Comparison of ENCODE assay signal across 25 cellular contexts in genomic region chr4:116005806-116006088, GRCh38.
DNase-seq lines count a peak whose midpoint lies in the region; ATAC-seq and TF ChIP-seq lines count a peak whose summit lies in the region.
"Had no signal": no experiment of that assay in that cellular context is flagged by ENCODE, and none has a peak within 500 bp of the region (broad histone marks: within the 10 kb centered on the region; RNA-seq: fewer than 3 reads in every experiment).

No MANE protein-coding gene starts in this region.

- no peaks in the 10 kb centered on the region for H3K36me3 Mint-ChIP-seq in activated CD8-positive, alpha-beta memory T cell treated with anti-CD3 and anti-CD28 coated beads, Interleukin-2, amount 10 ng/mL, durations not matched to agents 7 days and 5 days
- no peaks in the 10 kb centered on the region for H3K36me3 Mint-ChIP-seq in neural crest cell (ENCODE audit: low read depth)
- H3K36me3 Mint-ChIP-seq: activated naive CD4-positive, alpha-beta T cell treated with anti-CD3 and anti-CD28 coated beads, Interleukin-2, amount 50 U/mL, for 24 hours had no signal

- H3K4me3 Mint-ChIP-seq in activated CD8-positive, alpha-beta memory T cell treated with anti-CD3 and anti-CD28 coated beads, Interleukin-2, amount 10 ng/mL, durations not matched to agents 7 days and 5 days = no peak overlapping the region
- H3K4me3 Mint-ChIP-seq in neural crest cell = no peak overlapping the region
- H3K4me3 Mint-ChIP-seq: activated naive CD4-positive, alpha-beta T cell treated with anti-CD3 and anti-CD28 coated beads, Interleukin-2, amount 50 U/mL, for 24 hours; T-helper 17 cell had no signal

- H3K36me3 ChIP-seq in SK-N-MC (ENCODE audit: insufficient read depth, low read length) = no peaks in the 10 kb centered on the region
- H3K36me3 ChIP-seq: ascending aorta, esophagus squamous epithelium, SJSA1 had no signal

- TF ChIP-seq POLR2A in GM18505 (IDR thresholded peaks at IDR 0.05; ENCODE audit: borderline replicate concordance, extremely low read depth, insufficient read depth, insufficient read length) = no peak

- peaks cover 2% of the 10 kb centered on the region for H3K4me1 Mint-ChIP-seq in activated CD8-positive, alpha-beta memory T cell treated with anti-CD3 and anti-CD28 coated beads, Interleukin-2, amount 10 ng/mL, durations not matched to agents 7 days and 5 days
- peaks cover 3% of the 10 kb centered on the region for H3K4me1 Mint-ChIP-seq in neural crest cell
- H3K4me1 Mint-ChIP-seq: activated naive CD4-positive, alpha-beta T cell treated with anti-CD3 and anti-CD28 coated beads, Interleukin-2, amount 50 U/mL, for 24 hours; T-helper 17 cell had no signal

- no peak for DNase-seq in activated CD8-positive, alpha-beta memory T cell treated with anti-CD3 and anti-CD28 coated beads, Interleukin-2, amount 10 ng/mL, durations not matched to agents 7 days and 5 days
- DNase-seq in activated CD8-positive, alpha-beta memory T cell treated with anti-CD3 and anti-CD28 coated beads, Interleukin-2, amount 50 U/mL, for 48 hours = no peak
- peak; percentile 16 for DNase-seq in SK-N-MC (ENCODE audit: low read depth, low spot score)
- no peak for DNase-seq in neural crest cell (ENCODE audit: low read depth, low spot score)
- DNase-seq in cortex of kidney (lab: John Stamatoyannopoulos, UW) = no peak
- DNase-seq in NCI-H345 (lab: John Stamatoyannopoulos, UW) = no peak
- DNase-seq: activated CD4-positive, alpha-beta T cell treated with anti-CD3 and anti-CD28 coated beads, Interleukin-2, amount 50 U/mL, for 1 hour; activated CD8-positive, alpha-beta memory T cell treated with anti-CD3 and anti-CD28 coated beads, Interleukin-2, amount 50 U/mL, for 4 hours; caudate nucleus; esophagus squamous epithelium; NCI-H1105 treated with DMSO at 0.1 percent for 48 hours; NCI-H1930; right cardiac atrium; RPMI8226; stimulated activated CD4-positive, alpha-beta T cell treated with anti-CD3 and anti-CD28 coated beads, Interleukin-2, amount 100 ng/mL, for 48 hours; T-helper 17 cell; trophoblast cell had no signal

- H3K9me3 Mint-ChIP-seq in activated CD8-positive, alpha-beta memory T cell treated with anti-CD3 and anti-CD28 coated beads, Interleukin-2, amount 10 ng/mL, durations not matched to agents 7 days and 5 days (ENCODE audit: low read depth) = no peaks in the 10 kb centered on the region
- H3K9me3 Mint-ChIP-seq in neural crest cell = peaks cover 3% of the 10 kb centered on the region

- no peak overlapping the region for H3K4me3 ChIP-seq in SK-N-MC
- H3K4me3 ChIP-seq: ascending aorta, esophagus squamous epithelium, SJSA1 had no signal

- ATAC-seq in activated CD8-positive, alpha-beta memory T cell treated with anti-CD3 and anti-CD28 coated beads, Interleukin-2, amount 10 ng/mL, durations not matched to agents 7 days and 5 days = no peak
- ATAC-seq in GM21529 (IDR thresholded peaks at IDR 0.05; ENCODE audit: unreplicated experiment) (peak; percentile 43), GM18505 (IDR thresholded peaks at IDR 0.05; ENCODE audit: unreplicated experiment) (no peak)
- ATAC-seq: HepG2, right cardiac atrium, T-helper 17 cell had no signal

- peak overlapping the region; percentile 91 for H3K27ac ChIP-seq in SK-N-MC
- H3K27ac ChIP-seq: ascending aorta, esophagus squamous epithelium, parathyroid adenoma, SJSA1 had no signal

- CTCF ChIA-PET in activated CD8-positive, alpha-beta memory T cell treated with anti-CD3 and anti-CD28 coated beads, Interleukin-2, amount 10 ng/mL, durations not matched to agents 7 days and 5 days (lab: Charles Lee) = no interaction called here

- H3K27ac Mint-ChIP-seq in activated CD8-positive, alpha-beta memory T cell treated with anti-CD3 and anti-CD28 coated beads, Interleukin-2, amount 10 ng/mL, durations not matched to agents 7 days and 5 days = peak overlapping the region; percentile 72
- H3K27ac Mint-ChIP-seq in neural crest cell (ENCODE audit: unreplicated experiment) = peak overlapping the region; percentile 35
- H3K27ac Mint-ChIP-seq: activated naive CD4-positive, alpha-beta T cell treated with anti-CD3 and anti-CD28 coated beads, Interleukin-2, amount 50 U/mL, for 24 hours; activated T-helper 2 cell treated with anti-CD3 and anti-CD28 coated beads, Interferon-gamma antibody, Interleukin-2, Interleukin-4, amounts not matched to agents 10 μg/mL and 5 μg/mL and 100 μg/mL, durations not matched to agents 14 hours and 24 hours and 36 hours; T-helper 17 cell had no signal

- H3K27me3 Mint-ChIP-seq in activated CD8-positive, alpha-beta memory T cell treated with anti-CD3 and anti-CD28 coated beads, Interleukin-2, amount 10 ng/mL, durations not matched to agents 7 days and 5 days = no peaks in the 10 kb centered on the region
- H3K27me3 Mint-ChIP-seq in neural crest cell (ENCODE audit: low read depth) = no peaks in the 10 kb centered on the region
- H3K27me3 Mint-ChIP-seq: activated naive CD4-positive, alpha-beta T cell treated with anti-CD3 and anti-CD28 coated beads, Interleukin-2, amount 50 U/mL, for 24 hours; T-helper 17 cell had no signal

- no peaks in the 10 kb centered on the region for H3K9me3 ChIP-seq in SK-N-MC (ENCODE audit: low read depth, low read length)
- H3K9me3 ChIP-seq: ascending aorta, esophagus squamous epithelium, SJSA1 had no signal

- H3K9ac ChIP-seq in SK-N-MC (ENCODE audit: insufficient read length) = peak overlapping the region; percentile 44
- H3K9ac ChIP-seq: parathyroid adenoma had no signal

- TF ChIP-seq CTCF in neural crest cell (conservative IDR thresholded peaks at IDR 0.05) = no peak
